ENCODE assay signal across 23 cellular contexts in genomic region chr5:99763021-99763814, GRCh38.
DNase-seq lines count a peak whose midpoint lies in the region; ATAC-seq, FAIRE-seq and TF ChIP-seq lines count a peak whose summit lies in the region.
"Had no signal": no experiment of that assay in that cellular context is flagged by ENCODE, and none has a peak within 500 bp of the region (broad histone marks: within the 10 kb centered on the region; RNA-seq: fewer than 3 reads in every experiment).

No MANE protein-coding gene starts in this region.

- no peak overlapping the region for H3K4ac ChIP-seq in H1 (replicated peaks; ENCODE audit: insufficient read length, low read depth, low read length)
- H3K4ac ChIP-seq in mesenchymal stem cell (ENCODE audit: low read depth in 1 of 2, low read length in 2 of 2), result no peak overlapping the region

- no peak for TF ChIP-seq RAD21 in HepG2 (CRISPR knock-in tag; IDR thresholded peaks at IDR 0.05)
- TF ChIP-seq RAD21 in H1 (IDR thresholded peaks at IDR 0.05 in 1 of 2, conservative IDR thresholded peaks at IDR 0.05 in 1 of 2; ENCODE audit: low read depth in 2 of 2, low read length in 2 of 2), result no peak

- POLR2A ChIA-PET in HepG2 (lab: Yijun Ruan, JAX) (no interaction called here), H1 (lab: Charles Lee; ENCODE audit: partially characterized antibody) (no interaction called here)

- H4K91ac ChIP-seq in H1 (replicated peaks; ENCODE audit: insufficient read length, low read length), result no peak overlapping the region
- no peak overlapping the region for H4K91ac ChIP-seq in mesenchymal stem cell (ENCODE audit: low read length)

- H3K56ac ChIP-seq in H1 (replicated peaks; ENCODE audit: insufficient read length, low read depth, low read length), result no peak overlapping the region

- H3K4me2 ChIP-seq in HepG2 (ENCODE audit: low read depth, low read length) (no peak overlapping the region), H1 (ENCODE audit: insufficient read depth in 1 of 2, low read depth in 2 of 2, low read length in 2 of 2) (no peak overlapping the region), mesenchymal stem cell (ENCODE audit: low read length, poor library complexity, severe bottlenecking) (no peak overlapping the region)
- H3K4me2 ChIP-seq: BLaER1 had no signal

- H3K18ac ChIP-seq in H1 (ENCODE audit: extremely low read depth, low read length) (no peak overlapping the region; the same call in 1 of the 2 replicates), mesenchymal stem cell (ENCODE audit: low read depth in 1 of 2, low read length in 2 of 2) (no peak overlapping the region)

- DNase-seq in right lobe of liver (peak in 2 of 3 donors; percentile 24 to 39), HepG2 (ENCODE audit: low spot score) (no peak), H1 (ENCODE audit: low read depth in 1 of 2, low spot score in 2 of 2) (no peak), mesenchymal stem cell (no peak), DMS 273 treated with DMSO at 0.1 percent for 48 hours (lab: John Stamatoyannopoulos, UW) (no peak), NCI-H345 treated with DMSO at 0.1 percent for 48 hours (lab: John Stamatoyannopoulos, UW; ENCODE audit: unreplicated experiment) (no peak), kidney tubule cell (ENCODE audit: low spot score) (no peak)
- no peak for DNase-seq in stimulated activated CD4-positive, alpha-beta T cell treated with anti-CD3 and anti-CD28 coated beads, Interleukin-4, amount 100 ng/mL, for 24 hours
- DNase-seq: DMS79 treated with DMSO at 0.1 percent for 48 hours, GM23248, HFFc6, NCI-H1417 treated with DMSO at 0.1 percent for 48 hours, NCI-H1930, NCI-H2171, NCI-H446 treated with DMSO at 0.1 percent for 48 hours, NCI-H82 had no signal

- H3K36me3 ChIP-seq in right lobe of liver, result no peaks in the 10 kb centered on the region
- no peaks in the 10 kb centered on the region for H3K36me3 ChIP-seq in HepG2 (replicated peaks in 1 of 2; ENCODE audit: control insufficient read depth in 1 of 2, insufficient read depth in 2 of 2, low read length in 2 of 2)
- H3K36me3 ChIP-seq in H1 (ENCODE audit: control insufficient read depth in 2 of 4, insufficient read depth in 4 of 4, low read length in 3 of 4), result no peaks in the 10 kb centered on the region
- no peaks in the 10 kb centered on the region for H3K36me3 ChIP-seq in mesenchymal stem cell (ENCODE audit: control insufficient read depth in 1 of 2, insufficient read depth in 2 of 2, low read depth in 1 of 2, low read length in 2 of 2)
- H3K36me3 ChIP-seq: BLaER1 had no signal

- WGBS in right lobe of liver (ENCODE audit: insufficient coverage, low coverage, low lambda C conversion rate, missing lambda C conversion rate), result 53% methylated on average over 4 of the region's 12 CpGs
- WGBS in HepG2 (ENCODE audit: low lambda C conversion rate), result 15% methylated on average over 4 of the region's 12 CpGs
- WGBS in H1 (ENCODE audit: extremely low coverage in 1 of 2, insufficient coverage in 1 of 2, insufficient read length in 1 of 2, insufficient replicate concordance in 2 of 2, low coverage in 1 of 2, low lambda C conversion rate in 2 of 2, missing lambda C conversion rate in 1 of 2), 2 experiments, result 83% methylated on average over 11 of the region's 12 CpGs; no CpG with 5 or more reads in 1 of the 2 experiments
- 72% methylated on average over 11 of the region's 12 CpGs for WGBS in mesenchymal stem cell

- TF ChIP-seq EP300 in HepG2 (IDR thresholded peaks at IDR 0.05; ENCODE audit: low read depth in 2 of 2, low read length in 2 of 2) (no peak), HepG2 (CRISPR knock-in tag; IDR thresholded peaks at IDR 0.05; ENCODE audit: borderline replicate concordance) (no peak), H1 (IDR thresholded peaks at IDR 0.05; ENCODE audit: borderline replicate concordance in 1 of 2, low read depth in 2 of 2, low read length in 2 of 2) (no peak)

- H4K8ac ChIP-seq in H1 (ENCODE audit: extremely low read depth, insufficient read depth, low read length), result no peak overlapping the region
- peak overlapping the region; percentile 50 for H4K8ac ChIP-seq in mesenchymal stem cell (ENCODE audit: low read length)

- H3K4me1 ChIP-seq in right lobe of liver (no peaks in the 10 kb centered on the region), HepG2 (ENCODE audit: insufficient read depth, low read length) (no peaks in the 10 kb centered on the region), H1 (replicated peaks in 1 of 4; ENCODE audit: control insufficient read depth in 3 of 4, insufficient read depth in 4 of 4, low read length in 3 of 4) (peaks cover 0 to 6% (median 0%) of the 10 kb centered on the region in 4 experiments; a peak in 1 of 7 replicates), mesenchymal stem cell (ENCODE audit: control insufficient read depth, insufficient read depth, low read depth, low read length) (no peaks in the 10 kb centered on the region)
- H3K4me1 ChIP-seq: BLaER1 had no signal

- H2BK120ac ChIP-seq in H1 (replicated peaks; ENCODE audit: low read depth, low read length) (no peak overlapping the region), mesenchymal stem cell (ENCODE audit: low read depth, low read length) (no peak overlapping the region)

- no peaks in the 10 kb centered on the region for H3K79me1 ChIP-seq in H1 (ENCODE audit: low read depth, low read length)
- H3K79me1 ChIP-seq in mesenchymal stem cell (replicated peaks; ENCODE audit: low read length, poor library complexity, severe bottlenecking), result no peaks in the 10 kb centered on the region

- in situ Hi-C loops in HepG2 (cut with HindIII; ENCODE audit: extremely low pct_ligation_motif_present, low pct_unique_long_range_greater_than_20kb), result no loop called here

- ATAC-seq in right lobe of liver (no peak), HepG2 (no peak)
- ATAC-seq: CD8-positive, alpha-beta T cell; K562 had no signal

- H3K23me2 ChIP-seq in H1 (ENCODE audit: low read depth, low read length), result no peaks in the 10 kb centered on the region

- H3K23ac ChIP-seq in H1 (ENCODE audit: insufficient read length) (no peak overlapping the region), mesenchymal stem cell (ENCODE audit: low read length in 2 of 2) (no peak overlapping the region)

- H2BK15ac ChIP-seq in H1 (ENCODE audit: low read length) (no peak overlapping the region), mesenchymal stem cell (ENCODE audit: low read depth, poor library complexity, severe bottlenecking) (no peak overlapping the region)

- no peak for FAIRE-seq in HepG2 (lab: Jason Lieb, UNC)
- no peak for FAIRE-seq in H1 (lab: Jason Lieb, UNC)
- FAIRE-seq: A204.1, D721Med, G401.6, GM12892, K562 had no signal

- H3K4me3 ChIP-seq in right lobe of liver (no peak overlapping the region), HepG2 (replicated peaks in 1 of 3; ENCODE audit: insufficient read depth in 1 of 3, low read depth in 2 of 3, low read length in 3 of 3) (no peak overlapping the region), H1 (ENCODE audit: extremely low read depth in 1 of 4, insufficient read depth in 2 of 4, low read depth in 3 of 4, low read length in 4 of 4) (no peak overlapping the region), mesenchymal stem cell (ENCODE audit: insufficient read depth in 1 of 2, low read depth in 1 of 2, low read length in 2 of 2) (no peak overlapping the region)
- H3K4me3 ChIP-seq: BLaER1, GM23248, K562 had no signal

- H2AK5ac ChIP-seq in H1 (ENCODE audit: low read depth, low read length), result no peak overlapping the region
- H2AK5ac ChIP-seq in mesenchymal stem cell (ENCODE audit: low read length, severe bottlenecking), result no peak overlapping the region

- intact Hi-C loops in right lobe of liver (cut with DNase I) (no loop called here), HepG2 (cut with micrococcal nuclease; ENCODE audit: unreplicated experiment) (no loop called here)

- no peak overlapping the region for H4K5ac ChIP-seq in H1 (ENCODE audit: insufficient read length, low read depth, low read length)

- no TSS peak for BruUV-seq in HepG2 (replicated peaks; lab: Mats Ljungman, UMichigan)

- no peak for TF ChIP-seq POLR2A in right lobe of liver (IDR thresholded peaks at IDR 0.05)
- TF ChIP-seq POLR2A in HepG2 (IDR thresholded peaks at IDR 0.05; ENCODE audit: insufficient read depth in 1 of 2, low read depth in 2 of 2, low read length in 2 of 2), result no peak
- no peak for TF ChIP-seq POLR2A in H1 (IDR thresholded peaks at IDR 0.05; ENCODE audit: control extremely low read depth in 1 of 2, low read depth in 2 of 2, low read length in 2 of 2)

- H2AFZ ChIP-seq in HepG2 (ENCODE audit: low read length) (no peak overlapping the region), H1 (ENCODE audit: low read length) (peak overlapping the region; percentile 48), mesenchymal stem cell (ENCODE audit: low read depth, low read length) (no peak overlapping the region)
- H2AFZ ChIP-seq: GM23248 had no signal

- no peak overlapping the region for H2BK12ac ChIP-seq in H1 (ENCODE audit: low read depth, low read length)
- H2BK12ac ChIP-seq in mesenchymal stem cell (ENCODE audit: low read length in 2 of 2), result no peak overlapping the region

- no peak overlapping the region for H2BK20ac ChIP-seq in H1 (ENCODE audit: low read length)

- no peak overlapping the region for H3K14ac ChIP-seq in H1 (ENCODE audit: insufficient read length)
- H3K14ac ChIP-seq in mesenchymal stem cell (ENCODE audit: low read length in 2 of 2), result no peak overlapping the region

- H3K27ac ChIP-seq in right lobe of liver (no peak overlapping the region), HepG2 (ENCODE audit: extremely low read length, insufficient read depth, low read length) (no peak overlapping the region), H1 (ENCODE audit: low read depth, low read length) (no peak overlapping the region), mesenchymal stem cell (ENCODE audit: low read length, poor library complexity, severe bottlenecking) (no peak overlapping the region)
- H3K27ac ChIP-seq: BLaER1, GM23248 had no signal

- no peak overlapping the region for H3K9ac ChIP-seq in HepG2 (ENCODE audit: insufficient read depth, low read depth, low read length)
- no peak overlapping the region for H3K9ac ChIP-seq in H1 (replicated peaks in 1 of 4; ENCODE audit: extremely low read depth in 1 of 4, low read depth in 3 of 4, low read length in 3 of 4)
- no peak overlapping the region for H3K9ac ChIP-seq in mesenchymal stem cell (ENCODE audit: low read length)
- H3K9ac ChIP-seq: BLaER1, GM23248 had no signal

- H3K27me3 ChIP-seq in right lobe of liver (no peaks in the 10 kb centered on the region), HepG2 (ENCODE audit: control insufficient read depth in 1 of 2, insufficient read depth in 2 of 2, low read length in 2 of 2) (no peaks in the 10 kb centered on the region), H1 (replicated peaks in 1 of 4; ENCODE audit: control insufficient read depth in 3 of 4, extremely low read depth in 1 of 4, insufficient read depth in 3 of 4, low read length in 3 of 4) (no peaks in the 10 kb centered on the region), mesenchymal stem cell (ENCODE audit: control insufficient read depth in 1 of 2, insufficient read depth in 1 of 2, low read length in 2 of 2) (no peaks in the 10 kb centered on the region)
- H3K27me3 ChIP-seq: BLaER1 had no signal

- H3K9me3 ChIP-seq in right lobe of liver (no peaks in the 10 kb centered on the region), HepG2 (ENCODE audit: low read length) (no peaks in the 10 kb centered on the region), H1 (ENCODE audit: insufficient read depth in 2 of 2, low read depth in 1 of 2, low read length in 1 of 2) (no peaks in the 10 kb centered on the region), mesenchymal stem cell (ENCODE audit: control insufficient read depth, low read length) (peaks cover 5% of the 10 kb centered on the region)
- H3K9me3 ChIP-seq: BLaER1 had no signal

- no peaks in the 10 kb centered on the region for H4K20me1 ChIP-seq in HepG2 (ENCODE audit: insufficient read depth, low read length)
- no peaks in the 10 kb centered on the region for H4K20me1 ChIP-seq in H1 (replicated peaks in 1 of 2; ENCODE audit: control insufficient read depth in 1 of 2, insufficient read depth in 2 of 2, low read length in 2 of 2)
- H4K20me1 ChIP-seq: BLaER1 had no signal

- H2BK5ac ChIP-seq in H1 (ENCODE audit: low read depth, low read length) (no peak overlapping the region), mesenchymal stem cell (ENCODE audit: low read depth, low read length, poor library complexity, severe bottlenecking) (no peak overlapping the region)

- CTCF ChIA-PET in HepG2 (lab: Yijun Ruan, JAX; ENCODE audit: low intra/inter-chr PET ratio, low total read pairs), result no interaction called here
- CTCF ChIA-PET in H1 (lab: Charles Lee; ENCODE audit: partially characterized antibody), result interaction anchor here (0.8 kb wide), 1 partner anchor 728 kb away, joined by 3 read pairs; no protein-coding TSS in a partner anchor

- H3K79me2 ChIP-seq in HepG2 (ENCODE audit: insufficient read depth, low read length) (no peaks in the 10 kb centered on the region), H1 (ENCODE audit: control insufficient read depth in 1 of 2, insufficient read depth in 2 of 2, low read length in 2 of 2) (no peaks in the 10 kb centered on the region)

- TF ChIP-seq CTCF in right lobe of liver (IDR thresholded peaks at IDR 0.05) (no peak), HepG2 (CRISPR knock-in tag; IDR thresholded peaks at IDR 0.05) (no peak), H1 (IDR thresholded peaks at IDR 0.05; ENCODE audit: control extremely low read depth in 1 of 3, insufficient read depth in 1 of 3, low read depth in 1 of 3, low read length in 3 of 3) (no peak)

Comparison
In these comparisons a context has a peak if more than half of its experiments do, and no peak if none do; other contexts are left out.
1. DNase-seq: peak in right lobe of liver (2 of 3); none in HepG2 (single experiment), H1 (0 of 2), mesenchymal stem cell (single experiment), DMS 273 treated with DMSO at 0.1 percent for 48 hours (single experiment), NCI-H345 treated with DMSO at 0.1 percent for 48 hours (single experiment), stimulated activated CD4-positive, alpha-beta T cell treated with anti-CD3 and anti-CD28 coated beads, Interleukin-4, amount 100 ng/mL, for 24 hours (single experiment) and kidney tubule cell (single experiment).